1 cellular context compared by ENCODE assay signal in the genomic region with DNA sequence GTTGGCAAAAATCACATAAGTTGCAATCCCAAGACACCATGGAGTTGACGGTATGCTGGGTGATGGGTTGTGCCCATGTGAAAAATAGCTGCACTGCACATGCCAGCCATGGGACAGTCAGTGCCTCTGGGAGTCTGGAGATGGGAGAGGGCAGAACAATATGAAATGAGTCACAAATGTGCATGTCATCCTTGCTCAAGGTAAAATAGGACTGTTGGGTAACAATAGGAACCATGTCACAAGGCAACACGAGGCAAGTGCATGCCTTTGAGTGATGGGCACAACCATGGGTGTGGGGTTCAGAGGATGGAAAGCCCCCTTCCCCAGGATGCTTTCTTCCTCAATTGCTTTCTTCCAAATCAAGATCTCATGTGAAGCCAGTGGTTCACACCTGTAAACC.
TF ChIP-seq lines count a peak whose summit lies in the region.

No MANE protein-coding gene starts in this region.

TF ChIP-seq in HepG2, 621 proteins besides CTCF, POLR2A, EP300 and RAD21 (continued from another document):
- TF ChIP-seq, protein P1, sequence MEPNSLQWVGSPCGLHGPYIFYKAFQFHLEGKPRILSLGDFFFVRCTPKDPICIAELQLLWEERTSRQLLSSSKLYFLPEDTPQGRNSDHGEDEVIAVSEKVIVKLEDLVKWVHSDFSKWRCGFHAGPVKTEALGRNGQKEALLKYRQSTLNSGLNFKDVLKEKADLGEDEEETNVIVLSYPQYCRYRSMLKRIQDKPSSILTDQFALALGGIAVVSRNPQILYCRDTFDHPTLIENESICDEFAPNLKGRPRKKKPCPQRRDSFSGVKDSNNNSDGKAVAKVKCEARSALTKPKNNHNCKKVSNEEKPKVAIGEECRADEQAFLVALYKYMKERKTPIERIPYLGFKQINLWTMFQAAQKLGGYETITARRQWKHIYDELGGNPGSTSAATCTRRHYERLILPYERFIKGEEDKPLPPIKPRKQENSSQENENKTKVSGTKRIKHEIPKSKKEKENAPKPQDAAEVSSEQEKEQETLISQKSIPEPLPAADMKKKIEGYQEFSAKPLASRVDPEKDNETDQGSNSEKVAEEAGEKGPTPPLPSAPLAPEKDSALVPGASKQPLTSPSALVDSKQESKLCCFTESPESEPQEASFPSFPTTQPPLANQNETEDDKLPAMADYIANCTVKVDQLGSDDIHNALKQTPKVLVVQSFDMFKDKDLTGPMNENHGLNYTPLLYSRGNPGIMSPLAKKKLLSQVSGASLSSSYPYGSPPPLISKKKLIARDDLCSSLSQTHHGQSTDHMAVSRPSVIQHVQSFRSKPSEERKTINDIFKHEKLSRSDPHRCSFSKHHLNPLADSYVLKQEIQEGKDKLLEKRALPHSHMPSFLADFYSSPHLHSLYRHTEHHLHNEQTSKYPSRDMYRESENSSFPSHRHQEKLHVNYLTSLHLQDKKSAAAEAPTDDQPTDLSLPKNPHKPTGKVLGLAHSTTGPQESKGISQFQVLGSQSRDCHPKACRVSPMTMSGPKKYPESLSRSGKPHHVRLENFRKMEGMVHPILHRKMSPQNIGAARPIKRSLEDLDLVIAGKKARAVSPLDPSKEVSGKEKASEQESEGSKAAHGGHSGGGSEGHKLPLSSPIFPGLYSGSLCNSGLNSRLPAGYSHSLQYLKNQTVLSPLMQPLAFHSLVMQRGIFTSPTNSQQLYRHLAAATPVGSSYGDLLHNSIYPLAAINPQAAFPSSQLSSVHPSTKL (CRISPR knock-in tag; IDR thresholded peaks at IDR 0.05), result peak; percentile 81
- TF ChIP-seq ZNF83 (CRISPR knock-in tag; IDR thresholded peaks at IDR 0.05; ENCODE audit: borderline replicate concordance) (no peak), SOX6 (IDR thresholded peaks at IDR 0.05) (no peak), SOX6 (CRISPR knock-in tag; IDR thresholded peaks at IDR 0.05) (peak; percentile 60), DNMT3B (CRISPR knock-in tag; conservative IDR thresholded peaks at IDR 0.05) (no peak), KLF6 (CRISPR knock-in tag; IDR thresholded peaks at IDR 0.05) (no peak), NFE2 (CRISPR knock-in tag; IDR thresholded peaks at IDR 0.05) (peak; percentile 80; the same call in 1 of the 2 replicates), FIP1L1 (IDR thresholded peaks at IDR 0.05; ENCODE audit: borderline replicate concordance, insufficient read depth, low read depth, low read length) (no peak), SALL1 (CRISPR knock-in tag; IDR thresholded peaks at IDR 0.05) (peak; percentile 48)
TF ChIP-seq in HepG2: peak in this region for 32.
